ENCODE assay signal across 9 cellular contexts in the genomic region with DNA sequence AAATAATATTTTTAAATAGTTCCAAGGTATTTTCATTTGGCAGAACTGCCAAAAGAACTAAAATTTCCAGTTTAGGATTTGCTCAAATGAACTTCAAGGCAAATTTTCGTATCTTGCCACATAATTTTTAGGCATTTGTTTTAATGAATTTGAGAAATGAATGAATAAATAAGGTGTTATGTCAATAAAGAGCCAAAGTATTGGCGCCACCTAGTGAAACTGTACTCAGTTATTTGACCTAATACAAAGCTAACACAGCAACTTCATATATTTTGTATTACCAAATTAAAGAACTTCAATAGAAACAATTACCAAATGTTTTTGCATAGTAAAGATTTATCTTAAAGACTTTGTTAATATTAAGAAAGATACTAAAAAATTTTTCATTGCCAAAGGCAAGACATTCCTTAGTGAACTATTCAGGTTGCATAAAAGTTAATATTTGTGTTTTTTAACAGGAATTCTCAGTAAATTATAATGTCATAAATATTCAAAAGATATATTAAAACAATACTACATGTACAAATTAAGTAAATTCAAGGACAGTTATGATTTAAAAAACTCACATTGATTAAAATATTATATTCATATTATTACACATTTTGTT. TPM values are rescaled to one million over a fixed set of nuclear protein-coding genes. Genes with fewer than 3 reads are reported as not detected.
DNase-seq lines count a peak whose midpoint lies in the region; ATAC-seq, FAIRE-seq and TF ChIP-seq lines count a peak whose summit lies in the region.
"Had no signal": no experiment of that assay in that cellular context is flagged by ENCODE, and none has a peak within 500 bp of the region (broad histone marks: within the 10 kb centered on the region; RNA-seq: fewer than 3 reads in every experiment).

No MANE protein-coding gene starts in this region.

- no peaks in the 10 kb centered on the region for H3K4me1 Mint-ChIP-seq in effector memory CD8-positive, alpha-beta T cell (ENCODE audit: low read depth in 2 of 2)

- ATAC-seq in GM21717 (IDR thresholded peaks at IDR 0.05; ENCODE audit: unreplicated experiment) = no peak
- no peak for ATAC-seq in effector memory CD8-positive, alpha-beta T cell (replicated peaks)
- no peak for ATAC-seq in sciatic nerve

- peaks cover 0 to 2% of the 10 kb centered on the region in 2 donors for H3K9me3 Mint-ChIP-seq in effector memory CD8-positive, alpha-beta T cell

- no peaks in the 10 kb centered on the region for H3K36me3 Mint-ChIP-seq in effector memory CD8-positive, alpha-beta T cell (ENCODE audit: insufficient read depth)

- TF ChIP-seq CTCF in AG09309 (IDR thresholded peaks at IDR 0.05; ENCODE audit: control insufficient read depth, insufficient read depth, low read depth, low read length, missing control alignments) (peak; percentile 43), GM10266 (IDR thresholded peaks at IDR 0.05; ENCODE audit: control insufficient read depth, insufficient read depth, low read depth, missing control alignments) (peak; percentile 49)

- H3K4me3 ChIP-seq in AG09309 (ENCODE audit: control insufficient read depth, low read depth, low read length) = no peak overlapping the region

- H3K4me3 Mint-ChIP-seq in effector memory CD8-positive, alpha-beta T cell = no peak overlapping the region

- FAIRE-seq in frontal cortex (lab: Jason Lieb, UNC) = peak; percentile 75
- FAIRE-seq: HTR-8/SVneo had no signal

- H3K27me3 Mint-ChIP-seq in effector memory CD8-positive, alpha-beta T cell = peaks cover 17 to 31% of the 10 kb centered on the region in 2 donors

- H3K27ac Mint-ChIP-seq in effector memory CD8-positive, alpha-beta T cell = no peak overlapping the region

- DNase-seq in AG09309 (ENCODE audit: low read depth) (no peak), GM10266 (ENCODE audit: extremely low spot score) (no peak), RKO (ENCODE audit: low spot score) (peak; percentile 51), frontal cortex (ENCODE audit: low spot score in 2 of 2) (no peak), T-helper 9 cell (no peak), sciatic nerve (ENCODE audit: low spot score) (no peak)
- no peak for DNase-seq in effector memory CD8-positive, alpha-beta T cell

- intact Hi-C loops in sciatic nerve (cut with DNase I) = no loop called here

RNA-seq across cellular contexts. Expression of a gene that starts 50.3 kb away (rescaled TPM):
- total RNA-seq in frontal cortex (7.3 TPM), sciatic nerve (1.5 TPM)
